ENCODE assay signal across 1 cellular context in the genomic region with DNA sequence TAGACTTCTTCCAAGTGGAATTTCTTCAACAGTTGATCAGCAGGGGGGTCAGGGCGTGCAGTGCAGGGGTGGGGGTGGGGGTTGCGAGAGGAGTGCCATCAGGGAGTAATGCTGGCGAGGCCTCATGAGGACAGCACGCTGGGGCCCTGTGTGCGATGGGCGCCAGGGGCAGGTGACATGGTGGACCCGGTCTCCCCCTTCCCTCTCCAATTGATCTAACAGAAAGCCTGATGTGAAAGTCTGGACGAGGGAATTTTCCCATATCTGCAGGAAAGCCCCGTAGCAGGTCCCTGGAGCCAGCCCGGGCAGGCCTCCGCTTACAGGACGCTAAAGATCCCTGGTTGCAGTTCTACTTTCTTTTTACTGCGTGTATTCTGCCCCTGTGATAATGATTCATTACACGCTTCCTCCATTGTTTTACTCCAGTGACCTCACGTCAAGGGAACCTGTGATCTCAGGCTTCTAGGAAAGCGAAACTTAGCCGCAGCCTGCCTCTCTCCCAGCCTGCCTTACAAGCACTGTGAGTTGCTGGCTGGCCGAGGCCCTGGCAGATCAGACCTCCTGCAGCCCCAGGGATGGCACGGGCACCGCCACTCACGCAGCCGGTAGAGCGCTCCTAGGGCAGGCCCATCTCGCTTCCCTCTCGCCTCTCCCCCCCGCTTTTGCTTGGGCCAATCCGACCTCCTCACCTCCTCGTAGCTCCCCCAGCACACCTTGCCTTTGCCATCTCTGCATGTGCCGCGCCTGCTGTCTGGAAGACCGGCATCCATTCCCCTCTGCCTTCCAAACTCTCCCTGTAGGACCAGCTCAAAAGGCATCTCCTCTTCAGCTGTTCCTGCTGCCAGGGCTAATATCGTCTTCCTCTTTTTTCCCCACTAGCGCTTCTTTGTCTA.
TF ChIP-seq lines count a peak whose summit lies in the region.

No MANE protein-coding gene starts in this region.

TF ChIP-seq in GM12878, 131 proteins besides CTCF, POLR2A, EP300 and RAD21 (continued from another document):
- TF ChIP-seq ZBTB4 (CRISPR knock-in tag; IDR thresholded peaks at IDR 0.05): no peak
- TF ChIP-seq LARP7 (IDR thresholded peaks at IDR 0.05): peak; percentile 73
- TF ChIP-seq RCOR1 (conservative IDR thresholded peaks at IDR 0.05; ENCODE audit: low read depth, low read length): no peak
- TF ChIP-seq, protein P1, sequence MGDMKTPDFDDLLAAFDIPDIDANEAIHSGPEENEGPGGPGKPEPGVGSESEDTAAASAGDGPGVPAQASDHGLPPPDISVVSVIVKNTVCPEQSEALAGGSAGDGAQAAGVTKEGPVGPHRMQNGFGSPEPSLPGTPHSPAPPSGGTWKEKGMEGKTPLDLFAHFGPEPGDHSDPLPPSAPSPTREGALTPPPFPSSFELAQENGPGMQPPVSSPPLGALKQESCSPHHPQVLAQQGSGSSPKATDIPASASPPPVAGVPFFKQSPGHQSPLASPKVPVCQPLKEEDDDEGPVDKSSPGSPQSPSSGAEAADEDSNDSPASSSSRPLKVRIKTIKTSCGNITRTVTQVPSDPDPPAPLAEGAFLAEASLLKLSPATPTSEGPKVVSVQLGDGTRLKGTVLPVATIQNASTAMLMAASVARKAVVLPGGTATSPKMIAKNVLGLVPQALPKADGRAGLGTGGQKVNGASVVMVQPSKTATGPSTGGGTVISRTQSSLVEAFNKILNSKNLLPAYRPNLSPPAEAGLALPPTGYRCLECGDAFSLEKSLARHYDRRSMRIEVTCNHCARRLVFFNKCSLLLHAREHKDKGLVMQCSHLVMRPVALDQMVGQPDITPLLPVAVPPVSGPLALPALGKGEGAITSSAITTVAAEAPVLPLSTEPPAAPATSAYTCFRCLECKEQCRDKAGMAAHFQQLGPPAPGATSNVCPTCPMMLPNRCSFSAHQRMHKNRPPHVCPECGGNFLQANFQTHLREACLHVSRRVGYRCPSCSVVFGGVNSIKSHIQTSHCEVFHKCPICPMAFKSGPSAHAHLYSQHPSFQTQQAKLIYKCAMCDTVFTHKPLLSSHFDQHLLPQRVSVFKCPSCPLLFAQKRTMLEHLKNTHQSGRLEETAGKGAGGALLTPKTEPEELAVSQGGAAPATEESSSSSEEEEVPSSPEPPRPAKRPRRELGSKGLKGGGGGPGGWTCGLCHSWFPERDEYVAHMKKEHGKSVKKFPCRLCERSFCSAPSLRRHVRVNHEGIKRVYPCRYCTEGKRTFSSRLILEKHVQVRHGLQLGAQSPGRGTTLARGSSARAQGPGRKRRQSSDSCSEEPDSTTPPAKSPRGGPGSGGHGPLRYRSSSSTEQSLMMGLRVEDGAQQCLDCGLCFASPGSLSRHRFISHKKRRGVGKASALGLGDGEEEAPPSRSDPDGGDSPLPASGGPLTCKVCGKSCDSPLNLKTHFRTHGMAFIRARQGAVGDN (IDR thresholded peaks at IDR 0.05): peak; percentile 97
- peak; percentile 91 for TF ChIP-seq ATF2 (IDR thresholded peaks at IDR 0.05; ENCODE audit: low read length)
- TF ChIP-seq EED (IDR thresholded peaks at IDR 0.05; ENCODE audit: low read depth): peak; percentile 99
- TF ChIP-seq, protein P2, sequence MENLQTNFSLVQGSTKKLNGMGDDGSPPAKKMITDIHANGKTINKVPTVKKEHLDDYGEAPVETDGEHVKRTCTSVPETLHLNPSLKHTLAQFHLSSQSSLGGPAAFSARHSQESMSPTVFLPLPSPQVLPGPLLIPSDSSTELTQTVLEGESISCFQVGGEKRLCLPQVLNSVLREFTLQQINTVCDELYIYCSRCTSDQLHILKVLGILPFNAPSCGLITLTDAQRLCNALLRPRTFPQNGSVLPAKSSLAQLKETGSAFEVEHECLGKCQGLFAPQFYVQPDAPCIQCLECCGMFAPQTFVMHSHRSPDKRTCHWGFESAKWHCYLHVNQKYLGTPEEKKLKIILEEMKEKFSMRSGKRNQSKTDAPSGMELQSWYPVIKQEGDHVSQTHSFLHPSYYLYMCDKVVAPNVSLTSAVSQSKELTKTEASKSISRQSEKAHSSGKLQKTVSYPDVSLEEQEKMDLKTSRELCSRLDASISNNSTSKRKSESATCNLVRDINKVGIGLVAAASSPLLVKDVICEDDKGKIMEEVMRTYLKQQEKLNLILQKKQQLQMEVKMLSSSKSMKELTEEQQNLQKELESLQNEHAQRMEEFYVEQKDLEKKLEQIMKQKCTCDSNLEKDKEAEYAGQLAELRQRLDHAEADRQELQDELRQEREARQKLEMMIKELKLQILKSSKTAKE (IDR thresholded peaks at IDR 0.05; ENCODE audit: low read depth, poor library complexity, severe bottlenecking): peak; percentile 52
- TF ChIP-seq TCF3 (IDR thresholded peaks at IDR 0.05; ENCODE audit: borderline replicate concordance, insufficient read depth, low read depth, low read length): 0 out of 2 replicates have a peak, but pooled peaks have one; percentile 63
- TF ChIP-seq BACH1 (IDR thresholded peaks at IDR 0.05; ENCODE audit: borderline replicate concordance): peak; percentile 60; the same call in 1 of the 2 replicates
- 0 out of 2 replicates have a peak, but pooled peaks have one; percentile 36 for TF ChIP-seq TCF12 (IDR thresholded peaks at IDR 0.05; ENCODE audit: low read depth, low read length)
- peak; percentile 96 for TF ChIP-seq ATF7 (IDR thresholded peaks at IDR 0.05; ENCODE audit: low read depth)
- TF ChIP-seq, protein P3, sequence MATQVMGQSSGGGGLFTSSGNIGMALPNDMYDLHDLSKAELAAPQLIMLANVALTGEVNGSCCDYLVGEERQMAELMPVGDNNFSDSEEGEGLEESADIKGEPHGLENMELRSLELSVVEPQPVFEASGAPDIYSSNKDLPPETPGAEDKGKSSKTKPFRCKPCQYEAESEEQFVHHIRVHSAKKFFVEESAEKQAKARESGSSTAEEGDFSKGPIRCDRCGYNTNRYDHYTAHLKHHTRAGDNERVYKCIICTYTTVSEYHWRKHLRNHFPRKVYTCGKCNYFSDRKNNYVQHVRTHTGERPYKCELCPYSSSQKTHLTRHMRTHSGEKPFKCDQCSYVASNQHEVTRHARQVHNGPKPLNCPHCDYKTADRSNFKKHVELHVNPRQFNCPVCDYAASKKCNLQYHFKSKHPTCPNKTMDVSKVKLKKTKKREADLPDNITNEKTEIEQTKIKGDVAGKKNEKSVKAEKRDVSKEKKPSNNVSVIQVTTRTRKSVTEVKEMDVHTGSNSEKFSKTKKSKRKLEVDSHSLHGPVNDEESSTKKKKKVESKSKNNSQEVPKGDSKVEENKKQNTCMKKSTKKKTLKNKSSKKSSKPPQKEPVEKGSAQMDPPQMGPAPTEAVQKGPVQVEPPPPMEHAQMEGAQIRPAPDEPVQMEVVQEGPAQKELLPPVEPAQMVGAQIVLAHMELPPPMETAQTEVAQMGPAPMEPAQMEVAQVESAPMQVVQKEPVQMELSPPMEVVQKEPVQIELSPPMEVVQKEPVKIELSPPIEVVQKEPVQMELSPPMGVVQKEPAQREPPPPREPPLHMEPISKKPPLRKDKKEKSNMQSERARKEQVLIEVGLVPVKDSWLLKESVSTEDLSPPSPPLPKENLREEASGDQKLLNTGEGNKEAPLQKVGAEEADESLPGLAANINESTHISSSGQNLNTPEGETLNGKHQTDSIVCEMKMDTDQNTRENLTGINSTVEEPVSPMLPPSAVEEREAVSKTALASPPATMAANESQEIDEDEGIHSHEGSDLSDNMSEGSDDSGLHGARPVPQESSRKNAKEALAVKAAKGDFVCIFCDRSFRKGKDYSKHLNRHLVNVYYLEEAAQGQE (IDR thresholded peaks at IDR 0.05; ENCODE audit: low read depth, low read length): no peak
- TF ChIP-seq STAT1 (conservative IDR thresholded peaks at IDR 0.05): peak; percentile 99
- peak; percentile 39; the same call in 1 of the 2 replicates for TF ChIP-seq RAD51 (IDR thresholded peaks at IDR 0.05)
- no peak for TF ChIP-seq GABPA (IDR thresholded peaks at IDR 0.05; ENCODE audit: low read depth)
- TF ChIP-seq FOS (IDR thresholded peaks at IDR 0.05; ENCODE audit: borderline replicate concordance, extremely low read depth, insufficient read length): no peak
- TF ChIP-seq TBL1XR1 (IDR thresholded peaks at IDR 0.05; ENCODE audit: low read depth, low read length): no peak; the same call in 1 of the 2 replicates
- TF ChIP-seq SPI1 (IDR thresholded peaks at IDR 0.05; ENCODE audit: borderline replicate concordance, insufficient read depth, low read depth, low read length): peak; percentile 50
- TF ChIP-seq, protein P4, sequence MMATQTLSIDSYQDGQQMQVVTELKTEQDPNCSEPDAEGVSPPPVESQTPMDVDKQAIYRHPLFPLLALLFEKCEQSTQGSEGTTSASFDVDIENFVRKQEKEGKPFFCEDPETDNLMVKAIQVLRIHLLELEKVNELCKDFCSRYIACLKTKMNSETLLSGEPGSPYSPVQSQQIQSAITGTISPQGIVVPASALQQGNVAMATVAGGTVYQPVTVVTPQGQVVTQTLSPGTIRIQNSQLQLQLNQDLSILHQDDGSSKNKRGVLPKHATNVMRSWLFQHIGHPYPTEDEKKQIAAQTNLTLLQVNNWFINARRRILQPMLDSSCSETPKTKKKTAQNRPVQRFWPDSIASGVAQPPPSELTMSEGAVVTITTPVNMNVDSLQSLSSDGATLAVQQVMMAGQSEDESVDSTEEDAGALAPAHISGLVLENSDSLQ (IDR thresholded peaks at IDR 0.05): peak; percentile 77; the same call in 1 of the 2 replicates
- TF ChIP-seq YY1 (IDR thresholded peaks at IDR 0.05; ENCODE audit: low read depth, low read length): peak; percentile 81
- peak; percentile 94 for TF ChIP-seq IRF4 (IDR thresholded peaks at IDR 0.05; ENCODE audit: low read depth, low read length)
- TF ChIP-seq NR2C1 (IDR thresholded peaks at IDR 0.05): no peak
- TF ChIP-seq RUNX3 (IDR thresholded peaks at IDR 0.05; ENCODE audit: low read length): peak; percentile 87
